Comparison of ENCODE assay signal across 8 cellular contexts in the genomic region with DNA sequence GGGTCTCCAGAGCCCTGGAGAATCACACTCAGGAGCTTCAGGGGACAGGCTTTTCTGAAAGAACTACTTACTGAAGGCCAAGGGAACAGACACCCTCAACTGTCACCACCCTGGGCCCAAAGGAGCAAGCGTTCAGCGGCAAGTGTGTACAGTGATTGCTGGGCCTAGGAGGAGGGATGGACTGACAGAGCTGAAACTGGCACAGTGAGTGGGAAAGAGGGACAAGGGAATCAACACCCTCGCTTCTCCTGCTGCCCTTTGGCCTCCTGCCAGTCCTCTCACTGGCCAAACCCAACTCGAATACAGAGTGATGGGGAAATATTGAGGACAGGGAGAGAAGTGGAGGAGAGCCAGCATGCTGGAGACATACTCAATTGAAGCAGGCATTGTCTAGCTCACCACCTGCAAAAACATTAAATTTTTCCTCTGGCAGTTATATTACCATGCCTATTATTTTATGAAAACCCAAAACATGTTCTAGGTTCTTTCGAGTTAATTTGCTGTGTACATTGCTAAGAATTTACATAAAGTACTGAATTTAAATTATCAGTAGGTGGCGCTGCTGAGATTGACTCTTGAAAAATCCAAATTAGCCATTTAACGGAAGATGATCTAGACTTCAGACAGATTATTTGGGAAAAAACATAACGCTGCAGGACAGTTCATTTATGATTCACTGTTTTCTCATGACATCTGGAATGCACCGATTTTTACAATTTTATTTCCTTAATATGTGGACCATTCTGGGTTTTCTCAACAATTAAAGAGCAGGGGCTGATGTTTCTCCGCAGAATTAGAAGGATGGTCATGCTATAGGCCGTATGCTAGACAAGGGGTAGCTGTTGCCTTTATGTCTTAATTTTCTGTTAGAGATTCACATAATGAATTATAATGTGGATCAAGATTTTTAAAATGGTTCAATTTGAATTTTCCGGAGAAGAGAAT. TPM values are rescaled to one million over a fixed set of nuclear protein-coding genes. Genes with fewer than 3 reads are reported as not detected.
DNase-seq lines count a peak whose midpoint lies in the region; ATAC-seq, FAIRE-seq and TF ChIP-seq lines count a peak whose summit lies in the region.

No MANE protein-coding gene starts in this region.

- H3K27me3 Mint-ChIP-seq in osteocyte (ENCODE audit: unreplicated experiment) = no peaks in the 10 kb centered on the region

- FAIRE-seq in GM19239 (lab: Jason Lieb, UNC) = peak; percentile 71

- TF ChIP-seq CTCF in BE2C (IDR thresholded peaks at IDR 0.05; ENCODE audit: low read depth, low read length) (peak; percentile 56), osteocyte (IDR thresholded peaks at IDR 0.05) (peak; percentile 72)

- ATAC-seq in GM19455 (IDR thresholded peaks at IDR 0.05; ENCODE audit: unreplicated experiment) (no peak), HG02840 (IDR thresholded peaks at IDR 0.05; ENCODE audit: low FRiP score, unreplicated experiment) (no peak), GM19324 (IDR thresholded peaks at IDR 0.05; ENCODE audit: low FRiP score, unreplicated experiment) (no peak)

- H3K9me3 ChIP-seq in BE2C = no peaks in the 10 kb centered on the region

- no peak overlapping the region for H3K4me3 Mint-ChIP-seq in osteocyte (ENCODE audit: unreplicated experiment)

- H3K36me3 Mint-ChIP-seq in osteocyte (ENCODE audit: unreplicated experiment) = no peaks in the 10 kb centered on the region

- no peak overlapping the region for H3K27ac Mint-ChIP-seq in osteocyte (ENCODE audit: unreplicated experiment)

- H3K4me1 ChIP-seq in BE2C = no peaks in the 10 kb centered on the region; the same call in 1 of the 2 replicates

- H3K27me3 ChIP-seq in BE2C = no peaks in the 10 kb centered on the region

- H3K4me3 ChIP-seq in BE2C (ENCODE audit: low read depth, low read length) = no peak overlapping the region

- H3K4me1 Mint-ChIP-seq in osteocyte (ENCODE audit: unreplicated experiment) = peaks cover 5% of the 10 kb centered on the region

- no peaks in the 10 kb centered on the region for H3K36me3 ChIP-seq in BE2C

- H3K9me3 Mint-ChIP-seq in osteocyte (ENCODE audit: unreplicated experiment) = no peaks in the 10 kb centered on the region

- DNase-seq in BE2C (no peak), GM19239 (ENCODE audit: insufficient read length, low spot score) (no peak), RKO (ENCODE audit: low spot score) (peak; percentile 67), fibroblast of gingiva (ENCODE audit: low read depth) (peak; percentile 34), osteocyte (ENCODE audit: extremely low spot score, unreplicated experiment) (no peak)

RNA-seq across cellular contexts. Expression of a gene that starts 14.7 kb away (rescaled TPM):
- 0.23 TPM for polyA plus RNA-seq in BE2C (2012; ENCODE audit: insufficient read depth, insufficient read length, low read depth)
- total RNA-seq in osteocyte = 0.08 and 0.11 TPM in 2 replicates

Comparison
In these comparisons a context has a peak if more than half of its experiments do, and no peak if none do; other contexts are left out.
1. DNase-seq: peak in RKO (single experiment) and fibroblast of gingiva (single experiment); none in BE2C (single experiment), GM19239 (single experiment) and osteocyte (single experiment).